In the genomic region with DNA sequence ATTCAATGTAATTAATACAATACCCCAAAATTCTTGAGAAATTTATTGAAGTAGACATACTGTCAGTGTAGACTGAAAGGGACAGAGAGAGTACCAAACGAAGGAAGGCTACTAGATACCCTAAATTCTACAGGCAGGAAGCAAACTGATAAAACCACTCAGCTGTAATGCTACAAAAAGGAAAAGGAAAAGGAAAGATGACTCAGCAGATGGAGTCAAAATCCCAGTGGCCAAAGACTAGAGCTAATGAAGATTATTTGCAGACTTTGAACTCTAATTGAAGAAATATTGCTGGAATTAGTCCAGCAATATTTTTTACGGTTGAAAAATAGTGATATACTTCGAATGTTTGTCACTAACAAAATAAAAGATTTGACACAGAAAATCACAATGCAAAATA, we compare ENCODE assay signal across 23 cellular contexts.
"Had no signal": no experiment of that assay in that cellular context is flagged by ENCODE, and none has a peak within 500 bp of the region (broad histone marks: within the 10 kb centered on the region; RNA-seq: fewer than 3 reads in every experiment).

No MANE protein-coding gene starts in this region.

- H3K27me3 Mint-ChIP-seq: activated CD4-positive, alpha-beta memory T cell treated with anti-CD3 and anti-CD28 coated beads for 36 hours; activated naive CD4-positive, alpha-beta T cell treated with anti-CD3 and anti-CD28 coated beads, Interleukin-2, amount 10 ng/mL, durations not matched to agents 7 days and 5 days; effector memory CD8-positive, alpha-beta T cell had no signal

- DNase-seq: activated CD4-positive, alpha-beta memory T cell treated with anti-CD3 and anti-CD28 coated beads for 36 hours; activated CD4-positive, alpha-beta T cell treated with anti-CD3 and anti-CD28 coated beads for 48 hours; activated effector memory CD4-positive, alpha-beta T cell treated with anti-CD3 and anti-CD28 coated beads, Interleukin-2, amount 50 U/mL, for 16 hours; activated naive CD4-positive, alpha-beta T cell treated with anti-CD3 and anti-CD28 coated beads, Interleukin-2, amount 10 ng/mL, durations not matched to agents 7 days and 5 days; amygdala; colonic mucosa; dorsolateral prefrontal cortex; effector memory CD8-positive, alpha-beta T cell; gastrocnemius medialis; hypothalamus; left ventricle myocardium inferior; nephron progenitor cell; pancreas; psoas muscle; stimulated activated CD4-positive, alpha-beta T cell treated with anti-CD3 and anti-CD28 coated beads, Interleukin-12 subunit alpha, Interleukin-12 subunit beta, amount 100 ng/mL, for 4 hours; stimulated activated CD4-positive, alpha-beta T cell treated with anti-CD3 and anti-CD28 coated beads, Interleukin-4, amount 100 ng/mL, for 4 hours; stimulated activated naive CD8-positive, alpha-beta T cell treated with anti-CD3 and anti-CD28 coated beads, Interleukin-15, Interleukin-2, amounts not matched to agents 100 U/mL and 50 U/mL, for 24 hours; T1000; thyroid gland; upper lobe of right lung had no signal

- H3K36me3 ChIP-seq: colonic mucosa, esophagus muscularis mucosa, gastrocnemius medialis, left ventricle myocardium inferior, pancreas, right atrium auricular region, thyroid gland, upper lobe of right lung had no signal

- H3K27ac ChIP-seq: colonic mucosa, dorsolateral prefrontal cortex, esophagus muscularis mucosa, gastrocnemius medialis, left ventricle myocardium inferior, pancreas, psoas muscle, right atrium auricular region, thyroid gland, upper lobe of right lung had no signal

- H3K4me1 Mint-ChIP-seq: activated naive CD4-positive, alpha-beta T cell treated with anti-CD3 and anti-CD28 coated beads, Interleukin-2, amount 10 ng/mL, durations not matched to agents 7 days and 5 days; nephron progenitor cell had no signal

- FAIRE-seq: bronchial epithelial cell, pancreas had no signal

- H3K9me3 ChIP-seq: colonic mucosa, esophagus muscularis mucosa, gastrocnemius medialis, left ventricle myocardium inferior, pancreas, psoas muscle, right atrium auricular region, thyroid gland, upper lobe of right lung had no signal

- H3K27me3 ChIP-seq: colonic mucosa, dorsolateral prefrontal cortex, esophagus muscularis mucosa, gastrocnemius medialis, pancreas, right atrium auricular region, thyroid gland, upper lobe of right lung had no signal

- H3K4me3 ChIP-seq: colonic mucosa, dorsolateral prefrontal cortex, esophagus muscularis mucosa, gastrocnemius medialis, left ventricle myocardium inferior, pancreas, psoas muscle, right atrium auricular region, thyroid gland, upper lobe of right lung had no signal

- H3K4me1 ChIP-seq: colonic mucosa, gastrocnemius medialis, left ventricle myocardium inferior, pancreas, psoas muscle, right atrium auricular region, thyroid gland, upper lobe of right lung had no signal

- H3K4me3 Mint-ChIP-seq: activated CD4-positive, alpha-beta memory T cell treated with anti-CD3 and anti-CD28 coated beads for 36 hours; activated naive CD4-positive, alpha-beta T cell treated with anti-CD3 and anti-CD28 coated beads, Interleukin-2, amount 10 ng/mL, durations not matched to agents 7 days and 5 days; effector memory CD8-positive, alpha-beta T cell; nephron progenitor cell had no signal

- H3K9me3 Mint-ChIP-seq: nephron progenitor cell had no signal

- ATAC-seq: effector memory CD8-positive, alpha-beta T cell; gastrocnemius medialis; pancreas; psoas muscle; stimulated activated naive CD8-positive, alpha-beta T cell treated with anti-CD3 and anti-CD28 coated beads, Interleukin-15, Interleukin-2, amounts not matched to agents 100 U/mL and 50 U/mL, for 24 hours; upper lobe of right lung had no signal

- H3K36me3 Mint-ChIP-seq: activated CD4-positive, alpha-beta memory T cell treated with anti-CD3 and anti-CD28 coated beads for 36 hours; activated naive CD4-positive, alpha-beta T cell treated with anti-CD3 and anti-CD28 coated beads, Interleukin-2, amount 10 ng/mL, durations not matched to agents 7 days and 5 days had no signal

- H3K27ac Mint-ChIP-seq: activated CD4-positive, alpha-beta memory T cell treated with anti-CD3 and anti-CD28 coated beads for 36 hours; activated naive CD4-positive, alpha-beta T cell treated with anti-CD3 and anti-CD28 coated beads, Interleukin-2, amount 10 ng/mL, durations not matched to agents 7 days and 5 days; effector memory CD8-positive, alpha-beta T cell; nephron progenitor cell had no signal
